Comparison of ENCODE assay signal across 14 cellular contexts in the genomic region with DNA sequence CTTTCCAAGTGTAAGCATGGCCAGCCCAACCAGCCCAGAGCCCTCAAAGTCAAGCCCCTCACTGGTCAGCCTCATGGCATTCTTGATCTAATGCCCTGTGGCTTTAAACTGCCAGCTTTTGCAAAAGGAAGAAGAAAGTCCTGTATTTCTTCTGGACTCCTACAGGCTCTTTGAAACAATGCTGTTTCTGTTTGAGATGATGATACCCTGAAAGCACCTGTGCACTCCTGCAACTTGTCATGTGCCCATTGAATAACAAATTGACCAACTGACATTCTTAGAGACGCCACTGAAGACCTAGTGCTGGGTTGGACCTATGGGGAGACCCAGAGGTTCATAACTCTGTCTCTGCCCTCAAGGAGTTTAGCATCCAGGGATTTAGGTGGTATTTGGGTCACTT. TPM values are rescaled to one million over a fixed set of nuclear protein-coding genes. Genes with fewer than 3 reads are reported as not detected.
"Had no signal": no experiment of that assay in that cellular context is flagged by ENCODE, and none has a peak within 500 bp of the region (broad histone marks: within the 10 kb centered on the region; RNA-seq: fewer than 3 reads in every experiment).

No MANE protein-coding gene starts in this region.

- H3K27me3 ChIP-seq: cardiac muscle cell, pancreas, upper lobe of left lung had no signal

- ATAC-seq: activated CD8-positive, alpha-beta memory T cell treated with anti-CD3 and anti-CD28 coated beads, Interleukin-2, amount 10 ng/mL, durations not matched to agents 7 days and 5 days; pancreas; SK-N-SH treated with all-trans-retinoic acid at 6 μM for 48 hours; T-cell had no signal

- H3K36me3 ChIP-seq: cardiac muscle cell, neutrophil, pancreas, upper lobe of left lung had no signal

- DNase-seq: activated CD4-positive, alpha-beta memory T cell treated with anti-CD3 and anti-CD28 coated beads, Interleukin-2, amount 10 ng/mL, durations not matched to agents 7 days and 5 days; activated CD4-positive, alpha-beta T cell treated with anti-CD3 and anti-CD28 coated beads for 48 hours; activated CD4-positive, CD25-positive, alpha-beta regulatory T cell; activated CD8-positive, alpha-beta memory T cell treated with anti-CD3 and anti-CD28 coated beads, Interleukin-2, amount 10 ng/mL, durations not matched to agents 7 days and 5 days; foreskin melanocyte; kidney glomerular epithelial cell; stimulated activated naive CD4-positive, alpha-beta T cell treated with Interleukin-2 at 50 U/mL for 16 hours; T-cell; T-helper 9 cell; upper lobe of left lung had no signal

- H3K4me3 ChIP-seq: cardiac muscle cell, pancreas, upper lobe of left lung had no signal

- H3K9me3 ChIP-seq: neutrophil, pancreas, upper lobe of left lung had no signal

- H3K27ac ChIP-seq: cardiac muscle cell, neutrophil, pancreas, upper lobe of left lung had no signal

RNA-seq across cellular contexts. Expression of a gene that starts 48.1 kb away (rescaled TPM):
- total RNA-seq: activated CD4-positive, alpha-beta memory T cell treated with anti-CD3 and anti-CD28 coated beads, Interleukin-2, amount 10 ng/mL, durations not matched to agents 7 days and 5 days had no signal
